In genomic region chr14:88195676-88196075, GRCh38 we compare ENCODE assay signal across 17 cellular contexts.
DNase-seq lines count a peak whose midpoint lies in the region; ATAC-seq and TF ChIP-seq lines count a peak whose summit lies in the region.
"Had no signal": no experiment of that assay in that cellular context is flagged by ENCODE, and none has a peak within 500 bp of the region (broad histone marks: within the 10 kb centered on the region; RNA-seq: fewer than 3 reads in every experiment).

No MANE protein-coding gene starts in this region.

- H3K4ac ChIP-seq in neuronal stem cell (ENCODE audit: low read length) = no peak overlapping the region

- H3K27me3 ChIP-seq in endocrine pancreas (ENCODE audit: control insufficient read depth, insufficient read depth, low read length) (no peaks in the 10 kb centered on the region), neuronal stem cell (ENCODE audit: control insufficient read depth in 3 of 3, insufficient read depth in 3 of 3, low read depth in 1 of 3, low read length in 3 of 3) (no peaks in the 10 kb centered on the region), ovary (no peaks in the 10 kb centered on the region)
- H3K27me3 ChIP-seq: vagina had no signal

- 100% methylated on average over 2 of the region's 7 CpGs; no CpG with 5 or more reads in 1 of the 2 donors for WGBS in neuronal stem cell (ENCODE audit: extremely low coverage in 2 of 2, insufficient read length in 2 of 2, insufficient replicate concordance in 1 of 2), 2 donors
- 5 to 13% (median 9%) methylated on average over 7 of the region's 7 CpGs for WGBS in ovary, 3 donors

- no peak overlapping the region for H2BK15ac ChIP-seq in neuronal stem cell (ENCODE audit: low read length)

- no peak overlapping the region for H4K91ac ChIP-seq in neuronal stem cell (ENCODE audit: low read depth, low read length, poor library complexity)

- H2BK120ac ChIP-seq in neuronal stem cell (ENCODE audit: low read depth, low read length) = no peak overlapping the region

- TF ChIP-seq POLR2A in ovary (IDR thresholded peaks at IDR 0.05) = no peak

- no peak overlapping the region for H3K27ac ChIP-seq in neuronal stem cell (replicated peaks; ENCODE audit: low read length)
- no peak overlapping the region for H3K27ac ChIP-seq in ovary
- H3K27ac ChIP-seq: neutrophil, vagina had no signal

- H2BK12ac ChIP-seq in neuronal stem cell (ENCODE audit: low read length) = no peak overlapping the region

- H3K4me1 ChIP-seq in endocrine pancreas (ENCODE audit: control insufficient read depth, insufficient read depth, low read length) (no peaks in the 10 kb centered on the region), neuronal stem cell (ENCODE audit: control insufficient read depth in 2 of 2, insufficient read depth in 1 of 2, low read depth in 1 of 2, low read length in 2 of 2) (peaks cover 19 to 20% of the 10 kb centered on the region in 2 donors), ovary (ENCODE audit: insufficient read depth) (peaks cover 1% of the 10 kb centered on the region)
- H3K4me1 ChIP-seq: vagina had no signal

- H3K9ac ChIP-seq in endocrine pancreas (ENCODE audit: control insufficient read depth, insufficient read depth, low read length) = no peak overlapping the region
- no peak overlapping the region for H3K9ac ChIP-seq in neuronal stem cell (ENCODE audit: low read depth, low read length, poor library complexity)

- intact Hi-C loops in ovary (cut with DNase I) = loop anchor here in 3 of 4 donors (10.0 kb wide), 1 partner anchor 189 kb away; the partner anchor contains the start of gene SPATA7 (in 3 of the 3)

- H3K23ac ChIP-seq in neuronal stem cell (ENCODE audit: low read depth, low read length, poor library complexity) = no peak overlapping the region

- no peak overlapping the region for H2AFZ ChIP-seq in neuronal stem cell (ENCODE audit: low read length)

- TF ChIP-seq CTCF in ovary (IDR thresholded peaks at IDR 0.05) = no peak

- no peak for ATAC-seq in GM21737 (IDR thresholded peaks at IDR 0.05; ENCODE audit: unreplicated experiment)
- ATAC-seq: HCT116, sciatic nerve had no signal

- no peak overlapping the region for H2BK5ac ChIP-seq in neuronal stem cell (ENCODE audit: low read length)

- H3K36me3 ChIP-seq in endocrine pancreas (ENCODE audit: control insufficient read depth, insufficient read depth, low read length) = no peaks in the 10 kb centered on the region
- no peaks in the 10 kb centered on the region for H3K36me3 ChIP-seq in neuronal stem cell (replicated peaks in 1 of 2; ENCODE audit: control insufficient read depth in 2 of 2, insufficient read depth in 2 of 2, low read length in 2 of 2)
- H3K36me3 ChIP-seq in ovary = no peaks in the 10 kb centered on the region
- H3K36me3 ChIP-seq: neutrophil, vagina had no signal

- H3K4me3 ChIP-seq in endocrine pancreas (ENCODE audit: control insufficient read depth, insufficient read depth, low read length) (peak overlapping the region; percentile 32), neuronal stem cell (ENCODE audit: low read length in 2 of 2) (no peak overlapping the region), ovary (no peak overlapping the region)
- H3K4me3 ChIP-seq: vagina had no signal

- DNase-seq in ELF-1 (ENCODE audit: low read depth, low spot score) = peak; percentile 2
- peak; percentile 59 for DNase-seq in NCI-H1092 (lab: John Stamatoyannopoulos, UW)
- peak; percentile 35 for DNase-seq in neuronal stem cell (ENCODE audit: low spot score)
- no peak for DNase-seq in NCI-H226
- no peak for DNase-seq in ovary
- DNase-seq: activated CD4-positive, alpha-beta T cell treated with anti-CD3 and anti-CD28 coated beads for 48 hours; AML-193; COR-L47; NCI-H1105; NCI-H446; stimulated activated CD4-positive, alpha-beta T cell treated with anti-CD3 and anti-CD28 coated beads, Interleukin-2, amount 100 ng/mL, for 24 hours had no signal

- H4K8ac ChIP-seq in neuronal stem cell (ENCODE audit: low read depth, low read length) = no peak overlapping the region

- H3K9me3 ChIP-seq in endocrine pancreas (ENCODE audit: control insufficient read depth, low read length) (no peaks in the 10 kb centered on the region), neuronal stem cell (replicated peaks in 1 of 2; ENCODE audit: control insufficient read depth in 2 of 2, insufficient read depth in 1 of 2, low read depth in 1 of 2, low read length in 2 of 2) (no peaks in the 10 kb centered on the region), ovary (no peaks in the 10 kb centered on the region)
- H3K9me3 ChIP-seq: neutrophil, vagina had no signal

- TF ChIP-seq EP300 in ovary (IDR thresholded peaks at IDR 0.05) = no peak

- no peaks in the 10 kb centered on the region for H3K79me1 ChIP-seq in neuronal stem cell (ENCODE audit: low read depth, low read length)

- H3K4me2 ChIP-seq in neuronal stem cell (ENCODE audit: insufficient read depth, low read length, poor library complexity, severe bottlenecking) = no peak overlapping the region

- no peak overlapping the region for H3K14ac ChIP-seq in neuronal stem cell (ENCODE audit: low read length)

- no peak overlapping the region for H2AK5ac ChIP-seq in neuronal stem cell (ENCODE audit: low read depth, low read length)

- no peak overlapping the region for H3K18ac ChIP-seq in neuronal stem cell (ENCODE audit: low read length)

Comparison
In these comparisons a context has a peak if more than half of its experiments do, and no peak if none do; other contexts are left out.
1. DNase-seq: peak in ELF-1 (single experiment), NCI-H1092 (single experiment) and neuronal stem cell (single experiment); none in NCI-H226 (single experiment) and ovary (0 of 5).